25 cellular contexts compared by ENCODE assay signal in genomic region chr10:112466802-112467201, GRCh38. TPM values are rescaled to one million over a fixed set of nuclear protein-coding genes. Genes with fewer than 3 reads are reported as not detected.
A peak's percentile ranks its signal among the peaks of the same experiment; 100 is the strongest.
DNase-seq lines count a peak whose midpoint lies in the region; ATAC-seq, FAIRE-seq and TF ChIP-seq lines count a peak whose summit lies in the region.
"Had no signal": no experiment of that assay in that cellular context is flagged by ENCODE, and none has a peak within 500 bp of the region (broad histone marks: within the 10 kb centered on the region; RNA-seq: fewer than 3 reads in every experiment).

No MANE protein-coding gene starts in this region.

- no peaks in the 10 kb centered on the region for H3K9me3 ChIP-seq in HEK293 (ENCODE audit: control insufficient read depth, insufficient read depth, low read depth, low read length)
- H3K9me3 ChIP-seq: BE2C had no signal

- H3K4me1 Mint-ChIP-seq in activated naive CD4-positive, alpha-beta T cell treated with anti-CD3 and anti-CD28 coated beads for 36 hours (ENCODE audit: low read depth), result peaks cover 15% of the 10 kb centered on the region
- no peaks in the 10 kb centered on the region for H3K4me1 Mint-ChIP-seq in activated naive CD4-positive, alpha-beta T cell treated with anti-CD3 and anti-CD28 coated beads, Interleukin-2, amount 10 ng/mL, durations not matched to agents 7 days and 5 days
- peaks cover 13% of the 10 kb centered on the region for H3K4me1 Mint-ChIP-seq in activated CD4-positive, alpha-beta T cell treated with anti-CD3 and anti-CD28 coated beads for 36 hours

- H3K27ac ChIP-seq in HEK293 (ENCODE audit: extremely low read depth, low read depth, low read length), result no peak overlapping the region
- H3K27ac ChIP-seq: 22Rv1, BLaER1 had no signal

- CTCF ChIA-PET in activated naive CD4-positive, alpha-beta T cell treated with anti-CD3 and anti-CD28 coated beads for 36 hours (lab: Charles Lee), result no interaction called here
- CTCF ChIA-PET in activated naive CD4-positive, alpha-beta T cell treated with anti-CD3 and anti-CD28 coated beads, Interleukin-2, amount 10 ng/mL, durations not matched to agents 7 days and 5 days (lab: Charles Lee), result no interaction called here
- CTCF ChIA-PET in HEK293 (lab: Yijun Ruan, JAX), result interaction anchor here (0.6 to 1.4 kb wide), 2 partner anchors 9 to 145 kb away, joined by 3 to 4 read pairs; no protein-coding TSS in a partner anchor
- CTCF ChIA-PET in activated CD4-positive, alpha-beta T cell treated with anti-CD3 and anti-CD28 coated beads for 36 hours (lab: Charles Lee), result interaction anchor here (0.9 to 2.5 kb wide), 2 partner anchors 10 kb away, joined by 3 to 6 read pairs; no protein-coding TSS in a partner anchor

- H3K4me3 Mint-ChIP-seq in activated naive CD4-positive, alpha-beta T cell treated with anti-CD3 and anti-CD28 coated beads for 36 hours, result no peak overlapping the region
- no peak overlapping the region for H3K4me3 Mint-ChIP-seq in activated naive CD4-positive, alpha-beta T cell treated with anti-CD3 and anti-CD28 coated beads, Interleukin-2, amount 10 ng/mL, durations not matched to agents 7 days and 5 days
- H3K4me3 Mint-ChIP-seq in activated CD4-positive, alpha-beta T cell treated with anti-CD3 and anti-CD28 coated beads for 36 hours, result no peak overlapping the region
- H3K4me3 Mint-ChIP-seq: CD14-positive monocyte; CD4-positive, alpha-beta memory T cell; CD4-positive, CD25-positive, alpha-beta regulatory T cell; CD8-positive, alpha-beta memory T cell had no signal

- POLR2A ChIA-PET in HEK293 (lab: Yijun Ruan, JAX), result no interaction called here
- POLR2A ChIA-PET in activated CD4-positive, alpha-beta T cell treated with anti-CD3 and anti-CD28 coated beads for 36 hours (lab: Charles Lee), result no interaction called here

- peaks cover 27% of the 10 kb centered on the region for H3K36me3 Mint-ChIP-seq in activated naive CD4-positive, alpha-beta T cell treated with anti-CD3 and anti-CD28 coated beads for 36 hours (ENCODE audit: low read depth)
- peaks cover 29% of the 10 kb centered on the region for H3K36me3 Mint-ChIP-seq in activated naive CD4-positive, alpha-beta T cell treated with anti-CD3 and anti-CD28 coated beads, Interleukin-2, amount 10 ng/mL, durations not matched to agents 7 days and 5 days
- H3K36me3 Mint-ChIP-seq in activated CD4-positive, alpha-beta T cell treated with anti-CD3 and anti-CD28 coated beads for 36 hours (ENCODE audit: low read depth), result peaks cover 29% of the 10 kb centered on the region

- no peaks in the 10 kb centered on the region for H3K4me1 ChIP-seq in HEK293 (ENCODE audit: control insufficient read depth, insufficient read depth, low read length)
- H3K4me1 ChIP-seq: BE2C, BLaER1 had no signal

- no peaks in the 10 kb centered on the region for H3K27me3 Mint-ChIP-seq in activated naive CD4-positive, alpha-beta T cell treated with anti-CD3 and anti-CD28 coated beads for 36 hours (ENCODE audit: low read depth)
- no peaks in the 10 kb centered on the region for H3K27me3 Mint-ChIP-seq in activated naive CD4-positive, alpha-beta T cell treated with anti-CD3 and anti-CD28 coated beads, Interleukin-2, amount 10 ng/mL, durations not matched to agents 7 days and 5 days
- H3K27me3 Mint-ChIP-seq in activated CD4-positive, alpha-beta T cell treated with anti-CD3 and anti-CD28 coated beads for 36 hours, result no peaks in the 10 kb centered on the region
- H3K27me3 Mint-ChIP-seq: CD4-positive, alpha-beta memory T cell; CD4-positive, CD25-positive, alpha-beta regulatory T cell; CD8-positive, alpha-beta memory T cell had no signal

- no peak overlapping the region for H3K4me3 ChIP-seq in HEK293 (ENCODE audit: low read depth, low read length)
- H3K4me3 ChIP-seq: BLaER1, GM12878 had no signal

- intact Hi-C loops in activated naive CD4-positive, alpha-beta T cell treated with anti-CD3 and anti-CD28 coated beads for 36 hours (cut with micrococcal nuclease), result loop anchor here (10.0 kb wide), 1 partner anchor 858 kb away; no protein-coding TSS in a partner anchor
- intact Hi-C loops in activated CD4-positive, alpha-beta T cell treated with anti-CD3 and anti-CD28 coated beads for 36 hours (cut with DNase I, micrococcal nuclease), result no loop called here

- no peak for TF ChIP-seq CTCF in HEK293 (tag by site-specific recombination; IDR thresholded peaks at IDR 0.05)

- peak; percentile 25 for FAIRE-seq in A204.1 (lab: Jason Lieb, UNC)
- FAIRE-seq: GM12878, GM12892, GM18507 had no signal

- peaks cover 19 to 25% of the 10 kb centered on the region in 2 experiments for H3K36me3 ChIP-seq in HEK293 (ENCODE audit: control insufficient read depth in 2 of 2, insufficient read depth in 1 of 2, low read length in 2 of 2)

- peak overlapping the region; percentile 47 for H3K27ac Mint-ChIP-seq in activated naive CD4-positive, alpha-beta T cell treated with anti-CD3 and anti-CD28 coated beads for 36 hours
- H3K27ac Mint-ChIP-seq in activated naive CD4-positive, alpha-beta T cell treated with anti-CD3 and anti-CD28 coated beads, Interleukin-2, amount 10 ng/mL, durations not matched to agents 7 days and 5 days, result no peak overlapping the region
- H3K27ac Mint-ChIP-seq in activated CD4-positive, alpha-beta T cell treated with anti-CD3 and anti-CD28 coated beads for 36 hours, result no peak overlapping the region
- H3K27ac Mint-ChIP-seq: CD14-positive monocyte had no signal

- ATAC-seq in activated CD4-positive, alpha-beta T cell treated with anti-CD3 and anti-CD28 coated beads for 36 hours, result no peak
- ATAC-seq: GM12878 had no signal

- no peak for DNase-seq in activated naive CD4-positive, alpha-beta T cell treated with anti-CD3 and anti-CD28 coated beads for 36 hours
- DNase-seq in activated naive CD4-positive, alpha-beta T cell treated with anti-CD3 and anti-CD28 coated beads, Interleukin-2, amount 10 ng/mL, durations not matched to agents 7 days and 5 days, result no peak
- DNase-seq in activated CD4-positive, alpha-beta T cell treated with anti-CD3 and anti-CD28 coated beads for 36 hours, result no peak
- DNase-seq: ACHN; BE2C; C1 segment of cervical spinal cord; CD4-positive, alpha-beta memory T cell; CD4-positive, CD25-positive, alpha-beta regulatory T cell; CD8-positive, alpha-beta memory T cell; COR-L47; DMS 273 treated with DMSO at 0.1 percent for 48 hours; DMS153; DMS53; DMS79; DND-41; EL; GDM1 had no signal

- peaks cover 1% of the 10 kb centered on the region for H3K9me3 Mint-ChIP-seq in activated naive CD4-positive, alpha-beta T cell treated with anti-CD3 and anti-CD28 coated beads for 36 hours
- no peaks in the 10 kb centered on the region for H3K9me3 Mint-ChIP-seq in activated naive CD4-positive, alpha-beta T cell treated with anti-CD3 and anti-CD28 coated beads, Interleukin-2, amount 10 ng/mL, durations not matched to agents 7 days and 5 days
- no peaks in the 10 kb centered on the region for H3K9me3 Mint-ChIP-seq in activated CD4-positive, alpha-beta T cell treated with anti-CD3 and anti-CD28 coated beads for 36 hours (ENCODE audit: low read depth)
- H3K9me3 Mint-ChIP-seq: CD4-positive, alpha-beta memory T cell had no signal

TF ChIP-seq in HEK293, 187 proteins besides CTCF, POLR2A, EP300 and RAD21:
- TF ChIP-seq ZIC2 (tag by site-specific recombination; IDR thresholded peaks at IDR 0.05) (no peak), ZFP41 (tag by site-specific recombination; IDR thresholded peaks at IDR 0.05; ENCODE audit: borderline replicate concordance) (no peak), ZSCAN5A (tag by site-specific recombination; IDR thresholded peaks at IDR 0.05) (no peak), ATF2 (tag by site-specific recombination; IDR thresholded peaks at IDR 0.05; ENCODE audit: low read depth) (peak; percentile 73), ZNF23 (tag by site-specific recombination; IDR thresholded peaks at IDR 0.05; ENCODE audit: borderline replicate concordance) (no peak)

RNA-seq across cellular contexts. Expression of gene VTI1A, which starts 19.8 kb away (rescaled TPM):
- total RNA-seq in activated naive CD4-positive, alpha-beta T cell treated with anti-CD3 and anti-CD28 coated beads for 36 hours, result 10 to 100 TPM; 24.9 to 28.4 TPM
- 10 to 100 TPM; 27.1 to 33.4 TPM for total RNA-seq in activated CD4-positive, alpha-beta T cell treated with anti-CD3 and anti-CD28 coated beads for 36 hours

RNA-seq across cellular contexts. Expression of gene ZDHHC6, which starts 20.1 kb away (rescaled TPM):
- 10 to 100 TPM; 37.8 to 39.0 TPM for total RNA-seq in activated naive CD4-positive, alpha-beta T cell treated with anti-CD3 and anti-CD28 coated beads for 36 hours
- 10 to 100 TPM; 42.1 to 61.3 TPM for total RNA-seq in activated CD4-positive, alpha-beta T cell treated with anti-CD3 and anti-CD28 coated beads for 36 hours

Comparison
In these comparisons a context has a peak if more than half of its experiments do, and no peak if none do; other contexts are left out.
1. CTCF ChIA-PET loops: an anchor here in HEK293 (0.6 to 1.4 kb wide) and activated CD4-positive, alpha-beta T cell treated with anti-CD3 and anti-CD28 coated beads for 36 hours (0.9 to 2.5 kb wide); none called in activated naive CD4-positive, alpha-beta T cell treated with anti-CD3 and anti-CD28 coated beads for 36 hours and activated naive CD4-positive, alpha-beta T cell treated with anti-CD3 and anti-CD28 coated beads, Interleukin-2, amount 10 ng/mL, durations not matched to agents 7 days and 5 days.